ENCODE assay signal across 8 cellular contexts in genomic region chr6:131909408-131910218, GRCh38. TPM values are rescaled to one million over a fixed set of nuclear protein-coding genes. Genes with fewer than 3 reads are reported as not detected.
DNase-seq lines count a peak whose midpoint lies in the region; ATAC-seq and TF ChIP-seq lines count a peak whose summit lies in the region.

No MANE protein-coding gene starts in this region.

- H3K4me3 Mint-ChIP-seq in CD8-positive, alpha-beta memory T cell = peak overlapping the region in 1 of 7 donors; percentile 3
- H3K4me3 Mint-ChIP-seq in mesothelial cell of epicardium = no peak overlapping the region

- TF ChIP-seq CTCF in mesothelial cell of epicardium (IDR thresholded peaks at IDR 0.05; ENCODE audit: unreplicated experiment) = peak; percentile 90

- ATAC-seq in GM19324 (IDR thresholded peaks at IDR 0.05; ENCODE audit: low FRiP score, unreplicated experiment) (peak; percentile 99), HG03342 (IDR thresholded peaks at IDR 0.05; ENCODE audit: unreplicated experiment) (peak; percentile 99)

- no peaks in the 10 kb centered on the region for H3K36me3 ChIP-seq in CD8-positive, alpha-beta memory T cell (ENCODE audit: insufficient read depth, low read length)

- peak overlapping the region in 2 of 8 donors; percentile 53 to 69 for H3K27ac Mint-ChIP-seq in CD8-positive, alpha-beta memory T cell
- H3K27ac Mint-ChIP-seq in mesothelial cell of epicardium = no peak overlapping the region

- no peaks in the 10 kb centered on the region for H3K9me3 ChIP-seq in CD8-positive, alpha-beta memory T cell (ENCODE audit: low read length)

- H3K9me3 Mint-ChIP-seq in CD8-positive, alpha-beta memory T cell = no peaks in the 10 kb centered on the region
- no peaks in the 10 kb centered on the region for H3K9me3 Mint-ChIP-seq in mesothelial cell of epicardium

- peaks cover 7% of the 10 kb centered on the region for H3K4me1 ChIP-seq in CD8-positive, alpha-beta memory T cell (ENCODE audit: insufficient read depth, low read length)

- H3K27me3 ChIP-seq in CD8-positive, alpha-beta memory T cell (ENCODE audit: insufficient read depth, low read length, poor library complexity, severe bottlenecking) = no peaks in the 10 kb centered on the region

- DNase-seq in CD8-positive, alpha-beta memory T cell = peak; percentile 52 to 68 (median 57)
- peak; percentile 63 for DNase-seq in NCI-H748 (lab: John Stamatoyannopoulos, UW; ENCODE audit: unreplicated experiment)
- peak; percentile 81 to 85 for DNase-seq in activated CD4-positive, alpha-beta T cell treated with anti-CD3 and anti-CD28 coated beads, Interleukin-2, amount 50 U/mL, for 48 hours
- peak; percentile 62 for DNase-seq in ecto neural progenitor cell (ENCODE audit: low spot score)
- peak; percentile 48 to 84 for DNase-seq in mesothelial cell of epicardium (ENCODE audit: low spot score in 2 of 2, unreplicated experiment in 2 of 2)
- DNase-seq in stimulated activated CD8-positive, alpha-beta memory T cell treated with anti-CD3 and anti-CD28 coated beads, Interleukin-7, amount 100 ng/mL, for 24 hours (ENCODE audit: low read depth) = peak; percentile 61

- CTCF ChIA-PET in CD8-positive, alpha-beta memory T cell (lab: Charles Lee) = interaction anchor here (0.7 to 1.9 kb wide), 8 partner anchors 9 to 1024 kb away, joined by 3 to 7 read pairs (median 4); no protein-coding TSS in a partner anchor

- H3K36me3 Mint-ChIP-seq in CD8-positive, alpha-beta memory T cell = no peaks in the 10 kb centered on the region
- H3K36me3 Mint-ChIP-seq in mesothelial cell of epicardium = no peaks in the 10 kb centered on the region

- H3K4me3 ChIP-seq in CD8-positive, alpha-beta memory T cell (ENCODE audit: low read length) = no peak overlapping the region

- peaks cover 10 to 20% (median 18%) of the 10 kb centered on the region in 3 donors for H3K4me1 Mint-ChIP-seq in CD8-positive, alpha-beta memory T cell
- H3K4me1 Mint-ChIP-seq in mesothelial cell of epicardium = no peaks in the 10 kb centered on the region

- POLR2A ChIA-PET in CD8-positive, alpha-beta memory T cell (lab: Charles Lee) = no interaction called here

- no peak overlapping the region for H3K27ac ChIP-seq in CD8-positive, alpha-beta memory T cell (ENCODE audit: low read depth, low read length)

- peaks cover 23 to 42% of the 10 kb centered on the region in 2 donors for H3K27me3 Mint-ChIP-seq in CD8-positive, alpha-beta memory T cell
- H3K27me3 Mint-ChIP-seq in mesothelial cell of epicardium (ENCODE audit: low read depth) = peaks cover 31% of the 10 kb centered on the region

RNA-seq across cellular contexts. Expression of gene CCN2, which starts 41.6 kb away (rescaled TPM):
- total RNA-seq in CD8-positive, alpha-beta memory T cell = not detected
- polyA plus RNA-seq in CD8-positive, alpha-beta memory T cell = not detected
- total RNA-seq in mesothelial cell of epicardium = 683 to 766 TPM (median 697 TPM) in 3 replicates

Comparison
In these comparisons a context has a peak if more than half of its experiments do, and no peak if none do; other contexts are left out.
1. RNA of gene CCN2, which starts 41.6 kb away (total RNA-seq): 683 to 766 TPM in mesothelial cell of epicardium; not detected in CD8-positive, alpha-beta memory T cell; every median in the first group is over 100 times any median in the second.
2. Peak in every context shown above with its lines, with median percentiles within 50 percentile points of each other: DNase-seq.